ENCODE assay signal across 17 cellular contexts in the genomic region with DNA sequence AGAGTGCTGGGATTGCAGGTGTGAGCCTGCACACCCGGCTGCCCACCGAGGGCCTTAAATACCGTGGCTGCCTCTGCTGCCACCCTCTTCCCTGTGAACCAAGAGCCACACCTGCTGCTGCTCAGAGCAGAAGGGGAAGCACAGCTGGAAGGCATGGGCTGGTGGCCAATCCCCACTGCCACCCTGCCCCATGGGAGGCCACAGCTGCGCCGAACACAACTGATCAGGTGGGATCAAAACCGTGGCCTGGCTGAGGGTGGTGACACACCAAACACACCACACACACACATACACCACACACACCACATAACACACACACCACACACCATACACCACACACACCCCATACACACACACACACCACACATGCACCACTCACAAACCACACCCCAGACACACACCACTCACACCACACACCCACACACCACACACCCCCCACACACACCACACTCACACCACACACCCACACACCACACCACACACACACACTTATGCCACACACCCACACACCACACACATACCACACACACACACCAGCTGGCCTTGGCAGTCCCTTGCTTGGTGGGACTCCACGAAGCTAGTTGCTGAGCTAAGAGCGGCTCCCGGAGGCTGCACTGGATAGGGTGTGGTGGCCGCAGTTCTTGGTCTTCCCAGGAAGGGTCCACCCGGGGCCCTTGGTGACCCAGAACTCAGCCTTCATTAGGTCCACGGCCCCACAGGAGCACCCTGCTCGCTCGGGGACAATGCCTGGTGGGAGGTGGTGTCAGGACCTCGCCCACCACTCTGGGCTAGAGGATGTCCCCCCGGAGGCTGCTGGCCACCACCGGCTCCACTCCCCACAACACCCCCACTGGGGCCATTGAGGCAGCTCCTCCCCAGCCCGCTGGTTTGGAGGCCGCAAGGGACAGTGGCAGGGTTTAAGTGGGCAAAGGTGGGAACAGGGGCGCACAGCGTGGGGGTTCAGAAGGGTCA. TPM values are rescaled to one million over a fixed set of nuclear protein-coding genes. Genes with fewer than 3 reads are reported as not detected.
DNase-seq lines count a peak whose midpoint lies in the region; ATAC-seq and TF ChIP-seq lines count a peak whose summit lies in the region.
"Had no signal": no experiment of that assay in that cellular context is flagged by ENCODE, and none has a peak within 500 bp of the region (broad histone marks: within the 10 kb centered on the region; RNA-seq: fewer than 3 reads in every experiment).

No MANE protein-coding gene starts in this region.

- TF ChIP-seq CTCF in body of pancreas (IDR thresholded peaks at IDR 0.05): no peak

- DNase-seq in NCI-H146 (lab: John Stamatoyannopoulos, UW): peak; percentile 42
- DNase-seq in NCI-H146 treated with DMSO at 0.1 percent for 48 hours (lab: John Stamatoyannopoulos, UW; ENCODE audit: unreplicated experiment): no peak
- peak; percentile 30 for DNase-seq in LHCN-M2 (ENCODE audit: low read depth)
- peak; percentile 15 for DNase-seq in RPMI7951 (ENCODE audit: low read depth)
- peak; percentile 53 for DNase-seq in myocyte (ENCODE audit: low read depth)
- no peak for DNase-seq in body of pancreas
- DNase-seq: ACHN; activated naive CD4-positive, alpha-beta T cell treated with anti-CD3 and anti-CD28 coated beads, Interleukin-2, amount 50 U/mL, for 16 hours; gastrocnemius medialis; Kasumi-1; NCI-H526 treated with DMSO at 0.1 percent for 48 hours; Right ventricle myocardium superior; transverse colon had no signal

- no peak overlapping the region for H3K4me3 ChIP-seq in body of pancreas
- H3K4me3 ChIP-seq: gastrocnemius medialis, transverse colon had no signal

- no peaks in the 10 kb centered on the region for H3K9me3 ChIP-seq in body of pancreas
- H3K9me3 ChIP-seq: gastrocnemius medialis, transverse colon had no signal

- H3K27ac ChIP-seq in body of pancreas: no peak overlapping the region
- H3K27ac ChIP-seq: gastrocnemius medialis, transverse colon had no signal

- TF ChIP-seq POLR2A in body of pancreas (IDR thresholded peaks at IDR 0.05): no peak

- no peak for ATAC-seq in body of pancreas
- ATAC-seq in GM21367 (IDR thresholded peaks at IDR 0.05; ENCODE audit: unreplicated experiment): no peak
- no peak for ATAC-seq in HG02759 (IDR thresholded peaks at IDR 0.05; ENCODE audit: unreplicated experiment)
- ATAC-seq: gastrocnemius medialis had no signal

- H3K27me3 ChIP-seq in body of pancreas: no peaks in the 10 kb centered on the region
- H3K27me3 ChIP-seq: gastrocnemius medialis, transverse colon had no signal

- no peaks in the 10 kb centered on the region for H3K36me3 ChIP-seq in body of pancreas (replicated peaks in 1 of 2; ENCODE audit: insufficient read depth in 1 of 2, low read depth in 2 of 2)
- H3K36me3 ChIP-seq: gastrocnemius medialis, transverse colon had no signal

- H3K4me1 ChIP-seq in body of pancreas: no peaks in the 10 kb centered on the region
- H3K4me1 ChIP-seq: gastrocnemius medialis, transverse colon had no signal

- WGBS in body of pancreas, 2 donors: 82 to 85% methylated on average over 14 to 18 of the region's 21 CpGs

- intact Hi-C loops in body of pancreas (cut with DNase I): no loop called here

RNA-seq across cellular contexts. Expression of a gene that starts 14.9 kb away (rescaled TPM):
- 16.4 and 18.6 TPM in 2 replicates for total RNA-seq in LHCN-M2 (2014; rRNA removed)
- 10.1 TPM for polyA plus RNA-seq in LHCN-M2 (2012)
- total RNA-seq in RPMI7951 (2014; rRNA removed; shearing (Covaris generic)): 7.0 and 9.8 TPM in 2 replicates
- total RNA-seq in myocyte: 5.8 and 6.6 TPM in 2 replicates
- 6.7 TPM for polyA plus RNA-seq in myocyte (2012)
- 10 to 100 TPM in 1 of 2 donors, 1 to 10 TPM in 1; 9.9 to 22.7 TPM for total RNA-seq in body of pancreas

RNA-seq across cellular contexts. Expression of a gene that starts 31.0 kb away (rescaled TPM):
- total RNA-seq in LHCN-M2 (2014; rRNA removed): 27.7 and 30.0 TPM in 2 replicates
- 7.1 TPM for polyA plus RNA-seq in LHCN-M2 (2012)
- 6.0 and 8.4 TPM in 2 replicates for total RNA-seq in RPMI7951 (2014; rRNA removed; shearing (Covaris generic))
- total RNA-seq in myocyte: 17.3 and 23.8 TPM in 2 replicates
- polyA plus RNA-seq in myocyte (2012): 13.9 TPM
- total RNA-seq in body of pancreas: 100 to 1,000 TPM in 1 of 2 donors, 10 to 100 TPM in 1; 31.9 to 102 TPM

RNA-seq across cellular contexts. Expression of a gene that starts 31.2 kb away (rescaled TPM):
- total RNA-seq in LHCN-M2 (2014; rRNA removed): 39.9 and 47.0 TPM in 2 replicates
- 245 TPM for polyA plus RNA-seq in LHCN-M2 (2012)
- total RNA-seq in RPMI7951 (2014; rRNA removed; shearing (Covaris generic)): 37.2 and 63.6 TPM in 2 replicates
- total RNA-seq in myocyte: 29.2 and 45.7 TPM in 2 replicates
- 164 TPM for polyA plus RNA-seq in myocyte (2012)
- 10 to 100 TPM; 20.8 to 26.5 TPM for total RNA-seq in body of pancreas

RNA-seq across cellular contexts. Expression of a gene that starts 41.9 kb away (rescaled TPM):
- total RNA-seq in LHCN-M2 (2014; rRNA removed) (0.06 and 0.23 TPM in 2 replicates), myocyte (0.94 and 0.99 TPM in 2 replicates), body of pancreas (10 to 100 TPM; 29.1 to 42.2 TPM)
- polyA plus RNA-seq in LHCN-M2 (2012): 0.11 TPM
- total RNA-seq in RPMI7951 (2014; rRNA removed; shearing (Covaris generic)): not detected in 2 replicates
- 1.2 TPM for polyA plus RNA-seq in myocyte (2012)

RNA-seq across cellular contexts. Expression of a gene that starts 42.6 kb away (rescaled TPM):
- total RNA-seq in LHCN-M2 (2014; rRNA removed) (not detected in 2 replicates), myocyte (not detected in 2 replicates), body of pancreas (not detected)
- not detected for polyA plus RNA-seq in LHCN-M2 (2012)
- total RNA-seq in RPMI7951 (2014; rRNA removed; shearing (Covaris generic)): not detected in 2 replicates
- 0.09 TPM for polyA plus RNA-seq in myocyte (2012)
- total RNA-seq: chondrocyte, gastrocnemius medialis, mononuclear cell, Right ventricle myocardium superior, transverse colon had no signal

Comparison
In these comparisons a context has a peak if more than half of its experiments do, and no peak if none do; other contexts are left out.
1. DNase-seq: peak in NCI-H146 (single experiment), LHCN-M2 (single experiment), RPMI7951 (single experiment) and myocyte (single experiment); none in NCI-H146 treated with DMSO at 0.1 percent for 48 hours (single experiment) and body of pancreas (0 of 4).